Comparison of ENCODE assay signal across 18 cellular contexts in genomic region chr13:107375701-107376350, GRCh38.
A peak's percentile ranks its signal among the peaks of the same experiment; 100 is the strongest.
DNase-seq lines count a peak whose midpoint lies in the region; FAIRE-seq and TF ChIP-seq lines count a peak whose summit lies in the region.
"Had no signal": no experiment of that assay in that cellular context is flagged by ENCODE, and none has a peak within 500 bp of the region (broad histone marks: within the 10 kb centered on the region; RNA-seq: fewer than 3 reads in every experiment).

No MANE protein-coding gene starts in this region.

- H3K9me3 ChIP-seq in BE2C (no peaks in the 10 kb centered on the region), astrocyte (ENCODE audit: insufficient read depth, low read depth, low read length) (no peaks in the 10 kb centered on the region), ovary (no peaks in the 10 kb centered on the region)
- H3K9me3 ChIP-seq: Peyer's patch had no signal

- H3K4me3 Mint-ChIP-seq in astrocyte (ENCODE audit: unreplicated experiment) = no peak overlapping the region
- H3K4me3 Mint-ChIP-seq: CD4-positive, CD25-positive, alpha-beta regulatory T cell had no signal

- H3K4me3 ChIP-seq in BE2C (ENCODE audit: low read depth, low read length) = peak overlapping the region; percentile 18
- H3K4me3 ChIP-seq in astrocyte (ENCODE audit: insufficient read depth, low read depth, low read length) = no peak overlapping the region
- no peak overlapping the region for H3K4me3 ChIP-seq in ovary
- H3K4me3 ChIP-seq: Peyer's patch had no signal

- H3K27ac ChIP-seq in astrocyte (ENCODE audit: low read depth, low read length) (no peak overlapping the region), ovary (no peak overlapping the region)
- H3K27ac ChIP-seq: KMS-11, Peyer's patch had no signal

- H3K4me1 ChIP-seq in BE2C (peaks cover 55% of the 10 kb centered on the region), astrocyte (ENCODE audit: insufficient read depth, low read length) (no peaks in the 10 kb centered on the region), ovary (ENCODE audit: insufficient read depth) (no peaks in the 10 kb centered on the region)
- H3K4me1 ChIP-seq: Peyer's patch had no signal

- intact Hi-C loops in ovary (cut with DNase I) = no loop called here

- H3K36me3 ChIP-seq in BE2C (no peaks in the 10 kb centered on the region), astrocyte (ENCODE audit: insufficient read depth, low read length) (no peaks in the 10 kb centered on the region), ovary (no peaks in the 10 kb centered on the region)
- H3K36me3 ChIP-seq: Peyer's patch had no signal

- TF ChIP-seq CTCF in BE2C (IDR thresholded peaks at IDR 0.05; ENCODE audit: low read depth, low read length) (no peak), astrocyte (IDR thresholded peaks at IDR 0.05; ENCODE audit: insufficient read depth, low read depth, low read length) (no peak), ovary (IDR thresholded peaks at IDR 0.05) (no peak)

- H3K27ac Mint-ChIP-seq in astrocyte (ENCODE audit: unreplicated experiment) = no peak overlapping the region

- no peaks in the 10 kb centered on the region for H3K27me3 Mint-ChIP-seq in astrocyte (ENCODE audit: low read depth, unreplicated experiment)
- H3K27me3 Mint-ChIP-seq: CD4-positive, CD25-positive, alpha-beta regulatory T cell had no signal

- H4K20me1 ChIP-seq in astrocyte (ENCODE audit: insufficient read depth, low read length) = no peaks in the 10 kb centered on the region

- FAIRE-seq in astrocyte (lab: Jason Lieb, UNC) (no peak), H54 (lab: Jason Lieb, UNC) (no peak)
- FAIRE-seq: GM12891 had no signal

- no peaks in the 10 kb centered on the region for H3K79me2 ChIP-seq in astrocyte (ENCODE audit: insufficient read depth, low read length)

- H3K9ac ChIP-seq in astrocyte (ENCODE audit: low read length) = no peak overlapping the region
- H3K9ac ChIP-seq: KMS-11 had no signal

- no peak overlapping the region for H3K4me2 ChIP-seq in astrocyte (ENCODE audit: low read length)
- H3K4me2 ChIP-seq: KMS-11 had no signal

- H3K27me3 ChIP-seq in BE2C (no peaks in the 10 kb centered on the region), astrocyte (ENCODE audit: insufficient read depth, low read length) (no peaks in the 10 kb centered on the region), ovary (no peaks in the 10 kb centered on the region)
- H3K27me3 ChIP-seq: Peyer's patch had no signal

- DNase-seq in BE2C (peak; percentile 53), NCI-H2029 (lab: John Stamatoyannopoulos, UW) (peak; percentile 28), astrocyte (ENCODE audit: low read depth) (peak; percentile 11), fibroblast of peridontal ligament (ENCODE audit: extremely low read depth) (peak; percentile 59), H54 (ENCODE audit: insufficient read length, low spot score) (no peak), globus pallidus (ENCODE audit: low spot score) (no peak), hepatic stellate cell (ENCODE audit: low spot score) (no peak), ovary (no peak)
- DNase-seq: AML-193; CD4-positive, CD25-positive, alpha-beta regulatory T cell; DMS79; NCI-H1105 treated with DMSO at 0.1 percent for 48 hours; NCI-H187; NCI-H524; Peyer's patch; SHP77 treated with DMSO at 0.1 percent for 48 hours had no signal

- WGBS in ovary, 3 donors = 73 to 76% (median 74%) methylated on average over 4 of the region's 4 CpGs

- TF ChIP-seq POLR2A in H54 (IDR thresholded peaks at IDR 0.05; ENCODE audit: low read depth, low read length) = no peak
- no peak for TF ChIP-seq POLR2A in ovary (IDR thresholded peaks at IDR 0.05)

- no peak overlapping the region for H2AFZ ChIP-seq in astrocyte (ENCODE audit: low read depth, low read length)

- H3K4me1 Mint-ChIP-seq in astrocyte (ENCODE audit: low read depth, unreplicated experiment) = peaks cover 8% of the 10 kb centered on the region
- H3K4me1 Mint-ChIP-seq: CD4-positive, CD25-positive, alpha-beta regulatory T cell had no signal

- H3K9me3 Mint-ChIP-seq in astrocyte (ENCODE audit: unreplicated experiment) = no peaks in the 10 kb centered on the region

- no peaks in the 10 kb centered on the region for H3K36me3 Mint-ChIP-seq in astrocyte (ENCODE audit: low read depth, unreplicated experiment)
- H3K36me3 Mint-ChIP-seq: CD4-positive, CD25-positive, alpha-beta regulatory T cell had no signal

- TF ChIP-seq EP300 in ovary (IDR thresholded peaks at IDR 0.05) = no peak

Comparison
In these comparisons a context has a peak if more than half of its experiments do, and no peak if none do; other contexts are left out.
1. DNase-seq: peak in BE2C (single experiment), NCI-H2029 (single experiment), astrocyte (single experiment) and fibroblast of peridontal ligament (single experiment); none in H54 (single experiment), globus pallidus (single experiment), hepatic stellate cell (single experiment) and ovary (0 of 5).